ENCODE assay signal across 9 cellular contexts in the genomic region with DNA sequence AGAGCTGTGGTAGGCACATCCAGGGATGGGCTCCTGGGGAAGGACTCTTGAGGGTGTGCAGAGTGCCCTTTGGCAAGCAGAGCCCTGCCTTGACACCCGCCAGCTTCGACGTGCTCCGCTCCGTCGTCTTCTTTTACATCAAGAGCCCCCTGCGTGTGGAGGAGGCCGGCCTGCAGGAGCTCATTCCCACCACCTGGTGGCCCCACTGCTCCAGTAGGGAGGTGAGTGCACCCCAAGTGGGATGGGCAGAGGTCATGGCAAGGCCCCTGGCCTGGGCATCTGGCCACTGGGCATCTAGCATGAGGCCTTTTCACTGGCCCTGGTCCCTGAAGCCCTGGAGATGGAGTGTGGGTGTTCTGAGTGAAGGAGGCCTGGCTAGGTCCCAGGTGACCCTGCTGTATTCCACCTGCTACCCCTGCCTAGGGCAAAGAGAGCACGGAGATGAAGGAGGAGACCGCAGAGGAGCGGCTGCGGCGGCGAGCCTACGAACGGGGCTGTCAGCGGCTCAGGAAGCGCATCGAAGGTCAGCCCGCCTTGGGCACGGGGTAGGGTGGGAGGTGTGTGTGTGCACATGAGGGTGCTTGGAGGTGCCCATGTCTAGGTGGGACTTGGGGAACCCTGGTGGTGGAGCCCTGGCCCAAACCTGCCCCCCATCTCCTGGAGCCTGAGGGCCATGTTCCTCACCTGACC. TPM values are rescaled to one million over a fixed set of nuclear protein-coding genes. Genes with fewer than 3 reads are reported as not detected.
A peak's percentile ranks its signal among the peaks of the same experiment; 100 is the strongest.
DNase-seq lines count a peak whose midpoint lies in the region; ATAC-seq and TF ChIP-seq lines count a peak whose summit lies in the region.
"Had no signal": no experiment of that assay in that cellular context is flagged by ENCODE, and none has a peak within 500 bp of the region (broad histone marks: within the 10 kb centered on the region; RNA-seq: fewer than 3 reads in every experiment).

No MANE protein-coding gene starts in this region.

- TF ChIP-seq CTCF in RWPE1 (conservative IDR thresholded peaks at IDR 0.05; ENCODE audit: low read depth) (peak; percentile 43), right lobe of liver (IDR thresholded peaks at IDR 0.05) (peak; percentile 21 to 48 (median 26))

- intact Hi-C loops in right lobe of liver (cut with DNase I) = loop anchor here in 1 of 2 donors (10.0 kb wide), 1 partner anchor 143 kb away; no protein-coding TSS in a partner anchor

- H3K27me3 ChIP-seq in right lobe of liver = no peaks in the 10 kb centered on the region

- peaks cover 0 to 73% (median 26%) of the 10 kb centered on the region in 4 donors for H3K36me3 ChIP-seq in right lobe of liver

- no peak overlapping the region for H3K27ac Mint-ChIP-seq in activated naive CD4-positive, alpha-beta T cell treated with anti-CD3 and anti-CD28 coated beads, Interleukin-2, amount 50 U/mL, for 72 hours

- CTCF ChIA-PET in RWPE1 (lab: Yijun Ruan, JAX) = interaction anchor here (0.6 to 0.7 kb wide), 3 partner anchors 122 to 187 kb away, joined by 3 read pairs; no protein-coding TSS in a partner anchor

- no peaks in the 10 kb centered on the region for H3K36me3 Mint-ChIP-seq in activated naive CD4-positive, alpha-beta T cell treated with anti-CD3 and anti-CD28 coated beads, Interleukin-2, amount 50 U/mL, for 72 hours

- H3K9me3 ChIP-seq in right lobe of liver = no peaks in the 10 kb centered on the region

- no peaks in the 10 kb centered on the region for H3K4me1 ChIP-seq in right lobe of liver

- H3K27ac ChIP-seq in RWPE1 (peak overlapping the region; percentile 2; the same call in 1 of the 2 replicates), right lobe of liver (no peak overlapping the region)

- H3K9me3 Mint-ChIP-seq in activated naive CD4-positive, alpha-beta T cell treated with anti-CD3 and anti-CD28 coated beads, Interleukin-2, amount 50 U/mL, for 72 hours = no peaks in the 10 kb centered on the region
- H3K9me3 Mint-ChIP-seq: activated T-cell treated with anti-CD3 and anti-CD28 coated beads, Interleukin-2, amount 50 U/mL, for 4 hours had no signal

- H3K4me3 ChIP-seq in right lobe of liver = no peak overlapping the region

- DNase-seq in GM03348 (ENCODE audit: low spot score) (peak; percentile 52), RWPE1 (ENCODE audit: low spot score) (no peak), right lobe of liver (no peak), OCI-M2 (lab: John Stamatoyannopoulos, UW; ENCODE audit: unreplicated experiment) (no peak)
- DNase-seq in activated naive CD4-positive, alpha-beta T cell treated with anti-CD3 and anti-CD28 coated beads, Interleukin-2, amount 50 U/mL, for 72 hours (ENCODE audit: low spot score in 2 of 2) = no peak
- DNase-seq: activated T-cell treated with anti-CD3 and anti-CD28 coated beads, Interleukin-2, amount 50 U/mL, for 4 hours; hippocampal formation; NCI-H774 had no signal

- POLR2A ChIA-PET in RWPE1 (lab: Yijun Ruan, JAX; ENCODE audit: low non-redundant PET) = no interaction called here

- no peak for TF ChIP-seq POLR2A in right lobe of liver (IDR thresholded peaks at IDR 0.05)

- 82% methylated on average over 13 of the region's 21 CpGs for WGBS in right lobe of liver (ENCODE audit: insufficient coverage, low coverage, low lambda C conversion rate, missing lambda C conversion rate)

- ATAC-seq in right lobe of liver (peak in 3 of 4 donors; percentile 6 to 58 (median 30)), HG03571 (IDR thresholded peaks at IDR 0.05; ENCODE audit: unreplicated experiment) (no peak)
- ATAC-seq in activated naive CD4-positive, alpha-beta T cell treated with anti-CD3 and anti-CD28 coated beads, Interleukin-2, amount 50 U/mL, for 72 hours = no peak
- ATAC-seq: activated T-cell treated with anti-CD3 and anti-CD28 coated beads, Interleukin-2, amount 50 U/mL, for 4 hours had no signal

RNA-seq across cellular contexts. Expression of gene RNF123, which starts 12.2 kb away (rescaled TPM):
- 10 to 100 TPM; 32.4 to 48.3 (median 39.9) TPM for total RNA-seq in right lobe of liver
- total RNA-seq in activated naive CD4-positive, alpha-beta T cell treated with anti-CD3 and anti-CD28 coated beads, Interleukin-2, amount 50 U/mL, for 72 hours = 10 to 100 TPM; 25.5 to 34.0 TPM

RNA-seq across cellular contexts. Expression of gene MST1, which starts 12.3 kb away (rescaled TPM):
- total RNA-seq in right lobe of liver = 100 to 1,000 TPM; 321 to 695 (median 632) TPM
- total RNA-seq in activated naive CD4-positive, alpha-beta T cell treated with anti-CD3 and anti-CD28 coated beads, Interleukin-2, amount 50 U/mL, for 72 hours = 10 to 100 TPM; 11.8 to 15.9 TPM

RNA-seq across cellular contexts. Expression of gene AMIGO3, which starts 18.0 kb away (rescaled TPM):
- total RNA-seq in right lobe of liver = 1 to 10 TPM in 1 of 6 experiments, under 1 TPM in 3, not detected in 2; 0.07 to 2.4 (median 0.64) TPM
- not detected for total RNA-seq in activated naive CD4-positive, alpha-beta T cell treated with anti-CD3 and anti-CD28 coated beads, Interleukin-2, amount 50 U/mL, for 72 hours

RNA-seq across cellular contexts. Expression of gene GMPPB, which starts 22.2 kb away (rescaled TPM):
- total RNA-seq in right lobe of liver = 10 to 100 TPM; 12.2 to 34.2 (median 25.6) TPM
- 10 to 100 TPM; 29.9 to 31.6 TPM for total RNA-seq in activated naive CD4-positive, alpha-beta T cell treated with anti-CD3 and anti-CD28 coated beads, Interleukin-2, amount 50 U/mL, for 72 hours

RNA-seq across cellular contexts. Expression of gene APEH, which starts 27.4 kb away (rescaled TPM):
- total RNA-seq in right lobe of liver = 100 to 1,000 TPM in 2 of 6 experiments, 10 to 100 TPM in 4; 60.9 to 114 (median 90.5) TPM
- 100 to 1,000 TPM; 137 to 164 TPM for total RNA-seq in activated naive CD4-positive, alpha-beta T cell treated with anti-CD3 and anti-CD28 coated beads, Interleukin-2, amount 50 U/mL, for 72 hours

Comparison
In these comparisons a context has a peak if more than half of its experiments do, and no peak if none do; other contexts are left out.
1. ATAC-seq: peak in right lobe of liver (3 of 4); none in HG03571 (single experiment) and activated naive CD4-positive, alpha-beta T cell treated with anti-CD3 and anti-CD28 coated beads, Interleukin-2, amount 50 U/mL, for 72 hours (0 of 2).
2. RNA of gene MST1, which starts 12.3 kb away (total RNA-seq): 321 to 695 TPM in right lobe of liver; 11.8 to 15.9 TPM in activated naive CD4-positive, alpha-beta T cell treated with anti-CD3 and anti-CD28 coated beads, Interleukin-2, amount 50 U/mL, for 72 hours; every median in the first group is over 10 times any median in the second.